8 cellular contexts compared by ENCODE assay signal in the genomic region with DNA sequence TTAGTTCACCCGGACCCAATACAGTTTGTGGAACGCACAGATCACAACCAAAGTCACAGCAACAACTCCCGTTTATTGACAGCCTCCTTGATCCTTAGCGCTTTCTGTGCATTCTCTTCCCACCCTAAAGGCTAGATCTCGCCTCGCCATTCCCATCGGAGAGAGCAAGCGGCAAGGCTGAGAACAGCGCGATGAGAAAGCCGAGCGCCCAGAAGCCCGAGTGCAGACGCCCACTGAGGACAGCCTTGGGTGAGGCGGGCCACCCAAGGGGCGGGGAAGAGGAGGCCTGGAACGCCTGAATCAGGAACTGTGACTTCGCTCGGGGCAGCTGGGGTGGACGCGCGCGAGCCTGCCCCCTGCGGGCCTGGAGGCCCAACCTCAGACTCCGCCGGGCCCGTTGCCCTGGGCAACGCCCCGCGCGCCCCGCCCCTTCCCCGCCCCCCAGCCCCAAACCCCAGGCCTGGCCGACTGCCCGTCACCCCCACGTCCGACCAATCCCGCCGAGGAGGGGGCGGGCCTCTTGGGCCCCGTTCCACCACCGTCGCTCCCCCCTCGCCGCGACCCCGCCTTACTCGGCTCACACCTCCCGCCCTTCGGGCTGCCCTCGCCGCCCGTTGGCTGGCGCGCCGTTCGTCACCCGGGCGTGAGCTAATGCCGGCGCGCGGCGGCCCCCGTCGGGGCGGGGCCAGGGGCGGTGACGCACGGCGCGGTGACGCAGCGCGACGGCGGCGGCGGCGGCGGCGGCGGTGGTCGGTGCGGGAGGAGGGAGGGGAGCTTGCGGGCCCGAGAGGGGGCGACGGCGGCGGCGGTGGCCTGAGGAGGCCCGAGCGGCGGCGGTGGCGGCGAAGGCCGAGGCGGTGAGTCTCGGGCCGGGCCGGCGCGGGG. TPM values are rescaled to one million over a fixed set of nuclear protein-coding genes. Genes with fewer than 3 reads are reported as not detected.
DNase-seq lines count a peak whose midpoint lies in the region; ATAC-seq and TF ChIP-seq lines count a peak whose summit lies in the region.

A gene with protein sequence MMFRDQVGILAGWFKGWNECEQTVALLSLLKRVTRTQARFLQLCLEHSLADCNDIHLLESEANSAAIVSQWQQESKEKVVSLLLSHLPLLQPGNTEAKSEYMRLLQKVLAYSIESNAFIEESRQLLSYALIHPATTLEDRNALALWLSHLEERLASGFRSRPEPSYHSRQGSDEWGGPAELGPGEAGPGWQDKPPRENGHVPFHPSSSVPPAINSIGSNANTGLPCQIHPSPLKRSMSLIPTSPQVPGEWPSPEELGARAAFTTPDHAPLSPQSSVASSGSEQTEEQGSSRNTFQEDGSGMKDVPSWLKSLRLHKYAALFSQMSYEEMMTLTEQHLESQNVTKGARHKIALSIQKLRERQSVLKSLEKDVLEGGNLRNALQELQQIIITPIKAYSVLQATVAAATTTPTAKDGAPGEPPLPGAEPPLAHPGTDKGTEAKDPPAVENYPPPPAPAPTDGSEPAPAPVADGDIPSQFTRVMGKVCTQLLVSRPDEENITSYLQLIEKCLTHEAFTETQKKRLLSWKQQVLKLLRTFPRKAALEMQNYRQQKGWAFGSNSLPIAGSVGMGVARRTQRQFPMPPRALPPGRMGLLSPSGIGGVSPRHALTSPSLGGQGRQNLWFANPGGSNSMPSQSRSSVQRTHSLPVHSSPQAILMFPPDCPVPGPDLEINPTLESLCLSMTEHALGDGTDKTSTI (plus strand): TSS at position 702 of the 885 bp plus-strand sequence. CDS start 14,473 bp downstream, outside the sequence.

- H4K20me1 ChIP-seq in DND-41 (ENCODE audit: insufficient read depth, low read length) (peaks cover 38% of the 10 kb centered on the region), KMS-11 (ENCODE audit: insufficient read depth) (no peaks in the 10 kb centered on the region)

- H3K79me2 ChIP-seq in DND-41 (ENCODE audit: insufficient read depth, low read length) (peaks cover 67% of the 10 kb centered on the region), KMS-11 (ENCODE audit: insufficient read depth, low read depth) (peaks cover 39% of the 10 kb centered on the region)

- ATAC-seq in DND-41 (ENCODE audit: insufficient read depth, low read depth) = peak; percentile 92
- peak; percentile 85 for ATAC-seq in GM21737 (IDR thresholded peaks at IDR 0.05; ENCODE audit: unreplicated experiment)
- peak; percentile 94 for ATAC-seq in Panc1

- TF ChIP-seq CTCF in DND-41 (IDR thresholded peaks at IDR 0.05; ENCODE audit: borderline replicate concordance, extremely low read depth, low read length, poor library complexity, severe bottlenecking) = peak; percentile 77
- TF ChIP-seq CTCF in KMS-11 (conservative IDR thresholded peaks at IDR 0.05; ENCODE audit: low read depth, low read length) = peak; percentile 48
- no peak for TF ChIP-seq CTCF in Panc1 (IDR thresholded peaks at IDR 0.05)
- peak; percentile 78 to 91 (median 84) for TF ChIP-seq CTCF in esophagus muscularis mucosa (IDR thresholded peaks at IDR 0.05)

- CTCF ChIA-PET in Panc1 (lab: Charles Lee) = interaction anchor here (0.5 to 2.4 kb wide), 61 partner anchors 8 to 956 kb away, joined by 3 to 58 read pairs (median 5); a partner anchor contains a TSS

- H3K4me3 ChIP-seq in DND-41 (ENCODE audit: low read depth in 1 of 2, low read length in 2 of 2) (peak within 1 kb of the TSS; percentile 81 to 83), KMS-11 (IDR thresholded peaks at IDR 0.05; ENCODE audit: insufficient read depth, low read depth, low read length) (no peak within 1 kb of the TSS), Panc1 (ENCODE audit: low read depth in 2 of 2, low read length in 2 of 2) (peak within 1 kb of the TSS; percentile 39 to 60), esophagus muscularis mucosa (peak within 1 kb of the TSS; percentile 84 to 91 (median 88))

- H3K4me1 ChIP-seq in DND-41 (ENCODE audit: insufficient read depth, low read length) = peaks cover 58% of the 10 kb centered on the region
- H3K4me1 ChIP-seq in KMS-11 (ENCODE audit: low read depth, poor library complexity, severe bottlenecking) = peaks cover 51% of the 10 kb centered on the region
- H3K4me1 ChIP-seq in Panc1 (ENCODE audit: control insufficient read depth, insufficient read depth, low read length) = peaks cover 40% of the 10 kb centered on the region
- H3K4me1 ChIP-seq in esophagus muscularis mucosa = peaks cover 40 to 55% (median 54%) of the 10 kb centered on the region in 4 donors

- H3K27me3 ChIP-seq in DND-41 (ENCODE audit: insufficient read depth, low read length, poor library complexity) = no peaks in the 10 kb centered on the region
- H3K27me3 ChIP-seq in KMS-11 (ENCODE audit: insufficient read depth, low read depth) = no peaks in the 10 kb centered on the region
- H3K27me3 ChIP-seq in Panc1 (ENCODE audit: control insufficient read depth, insufficient read depth, low read length) = no peaks in the 10 kb centered on the region
- no peaks in the 10 kb centered on the region for H3K27me3 ChIP-seq in esophagus muscularis mucosa

- H3K9ac ChIP-seq in DND-41 (ENCODE audit: low read depth, low read length) (peak within 1 kb of the TSS; percentile 88), KMS-11 (peak within 1 kb of the TSS; percentile 88)

- H3K9me3 ChIP-seq in DND-41 (ENCODE audit: insufficient read depth, low read length, severe bottlenecking) (no peaks in the 10 kb centered on the region), Panc1 (ENCODE audit: control insufficient read depth, insufficient read depth, low read depth, low read length) (no peaks in the 10 kb centered on the region), esophagus muscularis mucosa (no peaks in the 10 kb centered on the region)

- DNase-seq in DND-41 (peak; percentile 99), Panc1 (ENCODE audit: low read depth, low spot score) (peak; percentile 100), esophagus muscularis mucosa (ENCODE audit: extremely low spot score) (peak; percentile 100), myocyte (ENCODE audit: low read depth) (peak; percentile 98)
- peak; percentile 98 to 99 for DNase-seq in activated T-cell treated with anti-CD3 and anti-CD28 coated beads, Interleukin-2, amount 50 U/mL, for 48 hours
- peak; percentile 99 for DNase-seq in stimulated activated CD8-positive, alpha-beta memory T cell treated with anti-CD3 and anti-CD28 coated beads, Interleukin-7, amount 100 ng/mL, for 48 hours (ENCODE audit: extremely low read depth in 1 of 2, low read depth in 1 of 2)

- in situ Hi-C loops in Panc1 (cut with HindIII; ENCODE audit: low pct_unique_long_range_greater_than_20kb, low sequenced_read_pairs) = loop anchor here (5.0 to 10.0 kb wide), 2 partner anchors 47 to 125 kb away; a partner anchor contains a TSS

- H3K36me3 ChIP-seq in DND-41 (ENCODE audit: insufficient read depth, low read length) = peaks cover 17% of the 10 kb centered on the region
- H3K36me3 ChIP-seq in KMS-11 (ENCODE audit: insufficient read depth) = no peaks in the 10 kb centered on the region
- peaks cover 26% of the 10 kb centered on the region for H3K36me3 ChIP-seq in Panc1 (ENCODE audit: control insufficient read depth, insufficient read depth, low read length)
- peaks cover 0 to 10% (median 5%) of the 10 kb centered on the region in 4 donors for H3K36me3 ChIP-seq in esophagus muscularis mucosa

- H3K27ac ChIP-seq in DND-41 (ENCODE audit: low read length) (peak within 1 kb of the TSS; percentile 97), KMS-11 (peak within 1 kb of the TSS; percentile 51), Panc1 (ENCODE audit: low read length) (peak within 1 kb of the TSS; percentile 88), esophagus muscularis mucosa (replicated peaks in 1 of 4) (peak within 1 kb of the TSS; percentile 88 to 93 (median 90))

- POLR2A ChIA-PET in Panc1 (lab: Charles Lee) = interaction anchor here (0.5 to 2.5 kb wide), 33 partner anchors 8 to 821 kb away, joined by 3 to 57 read pairs (median 6); a partner anchor contains a TSS

- intact Hi-C loops in Panc1 (cut with micrococcal nuclease; ENCODE audit: unreplicated experiment) = loop anchor here (1.0 kb wide), 2 partner anchors 49 to 70 kb away; a partner anchor contains a TSS
- intact Hi-C loops in esophagus muscularis mucosa (cut with DNase I) = loop anchor here (10.0 kb wide), 2 partner anchors 83 to 193 kb away; a partner anchor contains a TSS

- BruUV-seq in Panc1 (replicated peaks; lab: Mats Ljungman, UMichigan) = TSS peak; percentile 98

- no peak for TF ChIP-seq EP300 in esophagus muscularis mucosa (IDR thresholded peaks at IDR 0.05)

- peak; percentile 79 for TF ChIP-seq POLR2A in esophagus muscularis mucosa (IDR thresholded peaks at IDR 0.05; ENCODE audit: low read depth)

- peak within 1 kb of the TSS; percentile 93 for H2AFZ ChIP-seq in DND-41 (ENCODE audit: low read depth, low read length)
- peak within 1 kb of the TSS; percentile 72 for H2AFZ ChIP-seq in KMS-11 (ENCODE audit: low read depth)

- peak within 1 kb of the TSS; percentile 87 for H3K4me2 ChIP-seq in DND-41 (ENCODE audit: insufficient read depth, low read length)
- H3K4me2 ChIP-seq in KMS-11 = peak within 1 kb of the TSS; percentile 99

- 0% methylated on average over 17 of the region's 105 CpGs for WGBS in esophagus muscularis mucosa

RNA-seq across cellular contexts. Expression of the gene that starts here (rescaled TPM):
- 1,339 TPM for total RNA-seq in Panc1 (2021; ENCODE audit: unreplicated experiment)
- polyA plus RNA-seq in Panc1 (2012; ENCODE audit: insufficient read length) = 1,600 TPM
- 100 to 1,000 TPM in 2 of 4 donors, 10 to 100 TPM in 2; 59.8 to 138 (median 104) TPM for total RNA-seq in esophagus muscularis mucosa
- total RNA-seq in myocyte = 110 and 138 TPM in 2 replicates
- 151 TPM for polyA plus RNA-seq in myocyte (2012)
